ENCODE assay signal across 24 cellular contexts in genomic region chr3:182755308-182756106, GRCh38. TPM values are rescaled to one million over a fixed set of nuclear protein-coding genes. Genes with fewer than 3 reads are reported as not detected.
DNase-seq lines count a peak whose midpoint lies in the region; TF ChIP-seq lines count a peak whose summit lies in the region.
"Had no signal": no experiment of that assay in that cellular context is flagged by ENCODE, and none has a peak within 500 bp of the region (broad histone marks: within the 10 kb centered on the region; RNA-seq: fewer than 3 reads in every experiment).

No MANE protein-coding gene starts in this region.

- no peaks in the 10 kb centered on the region for H3K27me3 ChIP-seq in adipocyte (replicated peaks; ENCODE audit: control insufficient read depth, insufficient read depth, low read length)
- H3K27me3 ChIP-seq: left lung, thyroid gland had no signal

- H3K9me3 ChIP-seq in adipocyte (ENCODE audit: control insufficient read depth, low read length) = peaks cover 4% of the 10 kb centered on the region
- H3K9me3 ChIP-seq: thyroid gland had no signal

- no peak overlapping the region for H3K4me3 ChIP-seq in adipocyte (ENCODE audit: low read length)
- H3K4me3 ChIP-seq in fibroblast of the aortic adventitia (ENCODE audit: low read depth, low read length) = no peak overlapping the region
- H3K4me3 ChIP-seq: esophagus squamous epithelium, left lung, thyroid gland had no signal

- no peaks in the 10 kb centered on the region for H3K9me3 Mint-ChIP-seq in activated CD4-positive, alpha-beta T cell treated with anti-CD3 and anti-CD28 coated beads, Interleukin-2, amount 10 ng/mL, durations not matched to agents 7 days and 5 days
- H3K9me3 Mint-ChIP-seq: activated T-helper 2 cell treated with anti-CD3 and anti-CD28 coated beads, Interferon-gamma antibody, Interleukin-2, Interleukin-4, amounts not matched to agents 10 μg/mL and 5 μg/mL and 100 μg/mL, durations not matched to agents 14 hours and 24 hours and 36 hours; CD8-positive, alpha-beta memory T cell had no signal

- peak; percentile 54 for DNase-seq in HCEC 1CT
- peak; percentile 52 for DNase-seq in adipocyte (ENCODE audit: low read depth)
- peak; percentile 37 for DNase-seq in fibroblast of the aortic adventitia (ENCODE audit: low read depth)
- DNase-seq in NCI-H1048 (lab: John Stamatoyannopoulos, UW) = no peak
- no peak for DNase-seq in NCI-H446 treated with DMSO at 0.1 percent for 48 hours (lab: John Stamatoyannopoulos, UW)
- no peak for DNase-seq in activated CD4-positive, alpha-beta T cell treated with anti-CD3 and anti-CD28 coated beads, Interleukin-2, amount 10 ng/mL, durations not matched to agents 7 days and 5 days
- DNase-seq in HEK293T (ENCODE audit: extremely low spot score) = no peak
- DNase-seq: activated CD4-positive, alpha-beta T cell treated with anti-CD3 and anti-CD28 coated beads for 1 hour; activated CD8-positive, alpha-beta memory T cell treated with anti-CD3 and anti-CD28 coated beads, Interleukin-2, amount 10 ng/mL, durations not matched to agents 7 days and 5 days; caudate nucleus; CD8-positive, alpha-beta memory T cell; effector CD4-positive, alpha-beta T cell; esophagus squamous epithelium; left lung; midbrain; NCI-H1105 treated with DMSO at 0.1 percent for 48 hours; NCI-H2081 treated with DMSO at 0.1 percent for 48 hours; NCI-H510A; nephron progenitor cell; posterior cingulate gyrus; stimulated activated CD4-positive, alpha-beta T cell treated with anti-CD3 and anti-CD28 coated beads, Interleukin-2, amount 100 ng/mL, for 24 hours; stimulated activated naive CD4-positive, alpha-beta T cell treated with Interleukin-2 at 50 U/mL for 16 hours; thyroid gland had no signal

- H3K36me3 Mint-ChIP-seq in activated CD4-positive, alpha-beta T cell treated with anti-CD3 and anti-CD28 coated beads, Interleukin-2, amount 10 ng/mL, durations not matched to agents 7 days and 5 days (ENCODE audit: low read depth) = no peaks in the 10 kb centered on the region
- H3K36me3 Mint-ChIP-seq: activated CD8-positive, alpha-beta memory T cell treated with anti-CD3 and anti-CD28 coated beads, Interleukin-2, amount 10 ng/mL, durations not matched to agents 7 days and 5 days; CD8-positive, alpha-beta memory T cell had no signal

- H3K4me1 ChIP-seq in adipocyte (ENCODE audit: control insufficient read depth, insufficient read depth, low read length) = peaks cover 2% of the 10 kb centered on the region
- H3K4me1 ChIP-seq: left lung, thyroid gland had no signal

- H3K4me3 Mint-ChIP-seq in activated CD4-positive, alpha-beta T cell treated with anti-CD3 and anti-CD28 coated beads, Interleukin-2, amount 10 ng/mL, durations not matched to agents 7 days and 5 days = no peak overlapping the region
- H3K4me3 Mint-ChIP-seq: activated CD8-positive, alpha-beta memory T cell treated with anti-CD3 and anti-CD28 coated beads, Interleukin-2, amount 10 ng/mL, durations not matched to agents 7 days and 5 days; CD8-positive, alpha-beta memory T cell; nephron progenitor cell had no signal

- no peaks in the 10 kb centered on the region for H3K36me3 ChIP-seq in adipocyte (ENCODE audit: control insufficient read depth, insufficient read depth, low read length, severe bottlenecking)
- H3K36me3 ChIP-seq: esophagus squamous epithelium, left lung, thyroid gland had no signal

- TF ChIP-seq CTCF in fibroblast of the aortic adventitia (IDR thresholded peaks at IDR 0.05; ENCODE audit: insufficient read depth, low read length) = no peak

- no peaks in the 10 kb centered on the region for H3K4me1 Mint-ChIP-seq in activated CD4-positive, alpha-beta T cell treated with anti-CD3 and anti-CD28 coated beads, Interleukin-2, amount 10 ng/mL, durations not matched to agents 7 days and 5 days
- H3K4me1 Mint-ChIP-seq: activated CD8-positive, alpha-beta memory T cell treated with anti-CD3 and anti-CD28 coated beads, Interleukin-2, amount 10 ng/mL, durations not matched to agents 7 days and 5 days; CD8-positive, alpha-beta memory T cell had no signal

- no peak overlapping the region for H3K27ac Mint-ChIP-seq in activated CD4-positive, alpha-beta T cell treated with anti-CD3 and anti-CD28 coated beads, Interleukin-2, amount 10 ng/mL, durations not matched to agents 7 days and 5 days
- H3K27ac Mint-ChIP-seq: activated CD8-positive, alpha-beta memory T cell treated with anti-CD3 and anti-CD28 coated beads, Interleukin-2, amount 10 ng/mL, durations not matched to agents 7 days and 5 days; activated T-helper 2 cell treated with anti-CD3 and anti-CD28 coated beads, Interferon-gamma antibody, Interleukin-2, Interleukin-4, amounts not matched to agents 10 μg/mL and 5 μg/mL and 100 μg/mL, durations not matched to agents 14 hours and 24 hours and 36 hours; nephron progenitor cell had no signal

- H3K27me3 Mint-ChIP-seq in activated CD4-positive, alpha-beta T cell treated with anti-CD3 and anti-CD28 coated beads, Interleukin-2, amount 10 ng/mL, durations not matched to agents 7 days and 5 days = peaks cover 16% of the 10 kb centered on the region

- CTCF ChIA-PET in activated CD4-positive, alpha-beta T cell treated with anti-CD3 and anti-CD28 coated beads, Interleukin-2, amount 10 ng/mL, durations not matched to agents 7 days and 5 days (lab: Charles Lee) = no interaction called here
- CTCF ChIA-PET in HEK293T (lab: Yijun Ruan, JAX) = no interaction called here

- H3K9ac ChIP-seq in adipocyte (ENCODE audit: low read length) = no peak overlapping the region

- POLR2A ChIA-PET in activated CD4-positive, alpha-beta T cell treated with anti-CD3 and anti-CD28 coated beads, Interleukin-2, amount 10 ng/mL, durations not matched to agents 7 days and 5 days (lab: Charles Lee) = interaction anchor here (0.5 kb wide), 1 partner anchor 216 kb away, joined by 3 read pairs; no protein-coding TSS in a partner anchor
- POLR2A ChIA-PET in HEK293T (lab: Yijun Ruan, JAX) = no interaction called here

TF ChIP-seq in HEK293T, 16 proteins besides CTCF, POLR2A, EP300 and RAD21:
- no peak for TF ChIP-seq NFRKB (IDR thresholded peaks at IDR 0.05)
- no peak for TF ChIP-seq ELF4 (IDR thresholded peaks at IDR 0.05)
- TF ChIP-seq TARDBP (IDR thresholded peaks at IDR 0.05) = no peak
- no peak for TF ChIP-seq PKNOX1 (IDR thresholded peaks at IDR 0.05)
- TF ChIP-seq FOXK2 (IDR thresholded peaks at IDR 0.05) = no peak
- no peak for TF ChIP-seq FOXA1 (IDR thresholded peaks at IDR 0.05)
- no peak for TF ChIP-seq ZNF384 (IDR thresholded peaks at IDR 0.05)
- TF ChIP-seq SUZ12 (IDR thresholded peaks at IDR 0.05) = no peak
- TF ChIP-seq SP1 (IDR thresholded peaks at IDR 0.05) = no peak
- no peak for TF ChIP-seq HDGF (IDR thresholded peaks at IDR 0.05; ENCODE audit: borderline replicate concordance)
- no peak for TF ChIP-seq ARNT (IDR thresholded peaks at IDR 0.05)
- TF ChIP-seq L3MBTL2 (conservative IDR thresholded peaks at IDR 0.05) = no peak
- no peak for TF ChIP-seq CTBP1 (IDR thresholded peaks at IDR 0.05; ENCODE audit: borderline replicate concordance)
- no peak for TF ChIP-seq LEF1 (IDR thresholded peaks at IDR 0.05; ENCODE audit: borderline replicate concordance)
- TF ChIP-seq FOXM1 (IDR thresholded peaks at IDR 0.05; ENCODE audit: borderline replicate concordance) = no peak
- no peak for TF ChIP-seq BHLHE40 (IDR thresholded peaks at IDR 0.05; ENCODE audit: borderline replicate concordance)

RNA-seq across cellular contexts. Expression of gene ATP11B, which starts 37.8 kb away (rescaled TPM):
- 61.7 and 66.4 TPM in 2 replicates for total RNA-seq in fibroblast of the aortic adventitia (ENCODE audit: low replicate concordance)
- 100 to 1,000 TPM; 104 to 105 TPM for total RNA-seq in activated CD4-positive, alpha-beta T cell treated with anti-CD3 and anti-CD28 coated beads, Interleukin-2, amount 10 ng/mL, durations not matched to agents 7 days and 5 days

Comparison
In these comparisons a context has a peak if more than half of its experiments do, and no peak if none do; other contexts are left out.
1. DNase-seq: peak in HCEC 1CT (single experiment), adipocyte (single experiment) and fibroblast of the aortic adventitia (single experiment); none in NCI-H1048 (single experiment), NCI-H446 treated with DMSO at 0.1 percent for 48 hours (single experiment), activated CD4-positive, alpha-beta T cell treated with anti-CD3 and anti-CD28 coated beads, Interleukin-2, amount 10 ng/mL, durations not matched to agents 7 days and 5 days (single experiment) and HEK293T (single experiment).